Comparison of ENCODE assay signal across 1 cellular context in genomic region chr10:63133056-63133786, GRCh38.
TF ChIP-seq lines count a peak whose summit lies in the region.

Gene NRBF2, plus strand, starts transcription at chr10:63133328. Its CDS starts 143 bp downstream, at chr10:63133471.

TF ChIP-seq in HEK293, 187 proteins besides CTCF, POLR2A, EP300 and RAD21 (continued from another document and continues in another):
- TF ChIP-seq ATF2 (tag by site-specific recombination; IDR thresholded peaks at IDR 0.05; ENCODE audit: low read depth): peak; percentile 99
- TF ChIP-seq PRDM10 (tag by site-specific recombination; IDR thresholded peaks at IDR 0.05): peak; percentile 16
- no peak for TF ChIP-seq ZBTB44 (tag by site-specific recombination; IDR thresholded peaks at IDR 0.05)
- peak; percentile 47; the same call in 1 of the 2 replicates for TF ChIP-seq ZBTB8A (tag by site-specific recombination; IDR thresholded peaks at IDR 0.05)
- TF ChIP-seq ZNF324 (tag by site-specific recombination; IDR thresholded peaks at IDR 0.05): 0 out of 2 replicates have a peak, but pooled peaks have one; percentile 37
- 0 out of 2 replicates have a peak, but pooled peaks have one; percentile 38 for TF ChIP-seq PATZ1 (tag by site-specific recombination; IDR thresholded peaks at IDR 0.05)
- TF ChIP-seq ZBTB21 (tag by site-specific recombination; IDR thresholded peaks at IDR 0.05): peak; percentile 81; the same call in 1 of the 2 replicates
- TF ChIP-seq KLF17 (tag by site-specific recombination; IDR thresholded peaks at IDR 0.05): peak; percentile 72; the same call in 1 of the 2 replicates
- TF ChIP-seq ZNF335 (tag by site-specific recombination; conservative IDR thresholded peaks at IDR 0.05): peak; percentile 76
- TF ChIP-seq ZNF341 (tag by site-specific recombination; IDR thresholded peaks at IDR 0.05; ENCODE audit: low read depth): 0 out of 2 replicates have a peak, but pooled peaks have one; percentile 18
- no peak for TF ChIP-seq ZNF23 (tag by site-specific recombination; IDR thresholded peaks at IDR 0.05; ENCODE audit: borderline replicate concordance)
- TF ChIP-seq GLI2 (tag by site-specific recombination; IDR thresholded peaks at IDR 0.05; ENCODE audit: borderline replicate concordance, low read depth): no peak
- TF ChIP-seq ZBTB7A (tag by site-specific recombination; IDR thresholded peaks at IDR 0.05; ENCODE audit: low read depth): no peak
- peak; percentile 88 for TF ChIP-seq KLF1 (tag by site-specific recombination; IDR thresholded peaks at IDR 0.05)
- TF ChIP-seq GLIS1 (tag by site-specific recombination; IDR thresholded peaks at IDR 0.05): peak; percentile 91
- no peak for TF ChIP-seq RBAK (tag by site-specific recombination; IDR thresholded peaks at IDR 0.05)
- TF ChIP-seq ZNF791 (tag by site-specific recombination; IDR thresholded peaks at IDR 0.05): no peak
- TF ChIP-seq KLF9 (tag by site-specific recombination; IDR thresholded peaks at IDR 0.05; ENCODE audit: low read depth): peak; percentile 100
- no peak for TF ChIP-seq ZNF580 (tag by site-specific recombination; IDR thresholded peaks at IDR 0.05)
- peak; percentile 95 for TF ChIP-seq ZNF692 (tag by site-specific recombination; IDR thresholded peaks at IDR 0.05)
- TF ChIP-seq ZBTB10 (tag by site-specific recombination; IDR thresholded peaks at IDR 0.05): peak; percentile 63
- TF ChIP-seq ZNF610 (tag by site-specific recombination; IDR thresholded peaks at IDR 0.05; ENCODE audit: borderline replicate concordance): peak; percentile 89
- peak; percentile 28; the same call in 1 of the 2 replicates for TF ChIP-seq ZNF660 (tag by site-specific recombination; IDR thresholded peaks at IDR 0.05)
- TF ChIP-seq ZXDB (tag by site-specific recombination; IDR thresholded peaks at IDR 0.05): peak; percentile 84; the same call in 1 of the 2 replicates
- no peak for TF ChIP-seq ZNF548 (tag by site-specific recombination; IDR thresholded peaks at IDR 0.05)
- TF ChIP-seq GLIS2 (tag by site-specific recombination; IDR thresholded peaks at IDR 0.05): peak; percentile 87
- peak; percentile 98 for TF ChIP-seq ZNF629 (tag by site-specific recombination; IDR thresholded peaks at IDR 0.05)
- TF ChIP-seq KLF8 (tag by site-specific recombination; IDR thresholded peaks at IDR 0.05): peak; percentile 90
- TF ChIP-seq KLF16 (tag by site-specific recombination; IDR thresholded peaks at IDR 0.05): peak; percentile 94
- TF ChIP-seq SP2 (tag by site-specific recombination; IDR thresholded peaks at IDR 0.05): peak; percentile 95
- TF ChIP-seq ZNF664 (tag by site-specific recombination; IDR thresholded peaks at IDR 0.05): 0 out of 2 replicates have a peak, but pooled peaks have one; percentile 67
- TF ChIP-seq SP7 (tag by site-specific recombination; IDR thresholded peaks at IDR 0.05): peak; percentile 61
- no peak for TF ChIP-seq FEZF1 (tag by site-specific recombination; IDR thresholded peaks at IDR 0.05)
- no peak for TF ChIP-seq ZNF555 (tag by site-specific recombination; conservative IDR thresholded peaks at IDR 0.05)
- peak; percentile 84 for TF ChIP-seq ZBTB11 (tag by site-specific recombination; conservative IDR thresholded peaks at IDR 0.05; ENCODE audit: low read depth)
- TF ChIP-seq ZNF37A (tag by site-specific recombination; IDR thresholded peaks at IDR 0.05): no peak
- TF ChIP-seq ZNF311 (tag by site-specific recombination; IDR thresholded peaks at IDR 0.05; ENCODE audit: borderline replicate concordance): no peak
- TF ChIP-seq ZNF76 (tag by site-specific recombination; IDR thresholded peaks at IDR 0.05; ENCODE audit: borderline replicate concordance, low read depth): peak; percentile 47; the same call in 1 of the 2 replicates
- no peak for TF ChIP-seq OVOL3 (tag by site-specific recombination; IDR thresholded peaks at IDR 0.05)
- peak; percentile 60 for TF ChIP-seq ZIC2 (tag by site-specific recombination; IDR thresholded peaks at IDR 0.05)
- peak; percentile 54; the same call in 1 of the 2 replicates for TF ChIP-seq ZBTB48 (tag by site-specific recombination; IDR thresholded peaks at IDR 0.05)
- no peak for TF ChIP-seq ZNF146 (tag by site-specific recombination; IDR thresholded peaks at IDR 0.05)
- TF ChIP-seq ZNF2 (tag by site-specific recombination; IDR thresholded peaks at IDR 0.05): peak; percentile 97
